Comparison of ENCODE assay signal across 11 cellular contexts in genomic region chr11:132196928-132197327, GRCh38.
"Had no signal": no experiment of that assay in that cellular context is flagged by ENCODE, and none has a peak within 500 bp of the region (broad histone marks: within the 10 kb centered on the region; RNA-seq: fewer than 3 reads in every experiment).

No MANE protein-coding gene starts in this region.

- H3K4me2 ChIP-seq: GM23338 had no signal

- H3K9me3 Mint-ChIP-seq: GM23338, HFFc6 had no signal

- H3K4me1 ChIP-seq: HAP-1 had no signal

- H3K27ac ChIP-seq: GM23248 had no signal

- H3K4me3 Mint-ChIP-seq: GM23338, H9, HFFc6 had no signal

- DNase-seq: GM23248, GOT3, H7, H9, HCEC 1CT, HFFc6 had no signal

- H3K9ac ChIP-seq: GM23248 had no signal

- H3K4me1 Mint-ChIP-seq: GM23338, H9 had no signal

- H2AFZ ChIP-seq: GM23248, GM23338 had no signal

- H3K27ac Mint-ChIP-seq: GM23338, H9, HFFc6 had no signal

- H3K36me3 ChIP-seq: HAP-1 had no signal

- FAIRE-seq: H1, H54 had no signal

- H3K4me3 ChIP-seq: GM23248, GM23338, HAP-1 had no signal

- ATAC-seq: GM23338, HCT116 had no signal
